ENCODE assay signal across 8 cellular contexts in the genomic region with DNA sequence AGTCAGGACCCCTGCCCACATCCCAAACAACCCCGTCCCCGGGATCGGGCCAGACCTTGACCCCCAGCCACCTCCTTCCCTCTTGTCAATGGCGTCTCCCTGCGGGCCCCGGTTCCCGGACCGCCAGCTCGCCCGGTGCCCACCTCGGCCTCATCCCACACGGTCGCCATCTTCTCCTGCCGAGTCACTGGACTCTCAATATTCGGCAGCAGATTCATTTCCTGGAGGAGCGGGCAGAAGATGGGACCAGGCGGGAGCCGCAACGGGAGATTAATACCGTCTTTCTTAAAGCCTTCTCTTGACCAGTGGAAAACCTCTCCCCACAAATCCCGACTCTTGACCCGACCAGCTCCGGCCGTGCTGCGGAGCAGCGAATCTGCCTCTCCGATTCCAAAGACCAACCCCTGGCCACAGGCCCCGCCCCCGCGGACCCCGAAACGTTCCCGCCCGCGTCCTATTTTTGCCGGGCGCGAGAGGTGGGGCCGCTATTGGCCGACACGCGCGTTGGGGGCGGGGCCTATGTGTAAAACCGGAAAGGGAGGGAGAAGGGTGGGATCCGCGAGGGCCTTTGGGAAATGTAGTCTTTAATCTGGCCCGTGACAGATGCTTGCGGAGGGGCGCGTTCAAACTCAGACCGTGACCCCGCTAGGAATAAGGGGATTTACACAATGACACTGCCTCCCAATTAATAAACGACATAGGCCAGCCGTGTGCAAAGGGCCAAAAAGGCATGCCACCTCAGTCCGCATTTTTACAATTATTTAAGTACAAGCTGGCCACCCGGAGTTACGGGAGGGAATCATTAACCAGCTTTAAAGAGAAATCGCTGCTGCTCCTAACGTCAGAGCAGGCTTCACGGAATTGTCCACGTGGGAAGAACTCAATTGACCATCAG. TPM values are rescaled to one million over a fixed set of nuclear protein-coding genes. Genes with fewer than 3 reads are reported as not detected.
DNase-seq lines count a peak whose midpoint lies in the region; ATAC-seq and TF ChIP-seq lines count a peak whose summit lies in the region.

A gene (minus strand): TSS at position 378 of the 895 bp plus-strand sequence. CDS start 160 bp downstream, at position 218.

- no peaks in the 10 kb centered on the region for H3K9me3 ChIP-seq in left lung

- H3K27ac ChIP-seq in left lung, result peak within 1 kb of the TSS; percentile 89 to 92

- H3K4me3 ChIP-seq in left lung, result peak within 1 kb of the TSS; percentile 92 to 99

- TF ChIP-seq CTCF in left lung (IDR thresholded peaks at IDR 0.05), result no peak

- ATAC-seq in GM19372 (IDR thresholded peaks at IDR 0.05; ENCODE audit: low read depth, unreplicated experiment) (peak; percentile 94), HG03558 (IDR thresholded peaks at IDR 0.05; ENCODE audit: extremely low read depth, unreplicated experiment) (peak; percentile 76), left lung (peak; percentile 99)

- intact Hi-C loops in left lung (cut with DNase I), result no loop called here

- DNase-seq in C1 segment of cervical spinal cord (lab: John Stamatoyannopoulos, UW) (peak; percentile 77 to 97 (median 95)), NCI-H748 treated with DMSO at 0.1 percent for 48 hours (lab: John Stamatoyannopoulos, UW) (peak; percentile 90), dedifferentiated amniotic fluid mesenchymal stem cell (ENCODE audit: extremely low spot score) (peak; percentile 97), left lung (peak; percentile 98 to 99)
- peak; percentile 98 for DNase-seq in activated CD4-positive, alpha-beta T cell treated with anti-CD3 and anti-CD28 coated beads, Interleukin-2, amount 50 U/mL, for 24 hours (ENCODE audit: low read depth in 1 of 2, low spot score in 1 of 2)
- DNase-seq in stimulated activated CD4-positive, alpha-beta T cell treated with anti-CD3 and anti-CD28 coated beads, Interleukin-2, amount 100 ng/mL, for 48 hours, result peak; percentile 99 to 100

- peaks cover 8 to 16% of the 10 kb centered on the region in 2 donors for H3K4me1 ChIP-seq in left lung

- no peaks in the 10 kb centered on the region for H3K27me3 ChIP-seq in left lung

- H3K36me3 ChIP-seq in left lung, result peaks cover 0 to 36% of the 10 kb centered on the region in 2 donors

RNA-seq across cellular contexts. Expression of the gene that starts here (rescaled TPM):
- total RNA-seq in left lung, result 100 to 1,000 TPM in 1 of 2 donors, 10 to 100 TPM in 1; 86.7 to 133 TPM

Comparison
In these comparisons a context has a peak if more than half of its experiments do, and no peak if none do; other contexts are left out.
1. Peak in every context shown above with its lines: DNase-seq, ATAC-seq, H3K4me3 ChIP-seq and H3K27ac ChIP-seq.